ENCODE assay signal across 9 cellular contexts in genomic region chr5:134438268-134438622, GRCh38. TPM values are rescaled to one million over a fixed set of nuclear protein-coding genes. Genes with fewer than 3 reads are reported as not detected.
DNase-seq lines count a peak whose midpoint lies in the region; ATAC-seq and TF ChIP-seq lines count a peak whose summit lies in the region.
"Had no signal": no experiment of that assay in that cellular context is flagged by ENCODE, and none has a peak within 500 bp of the region (broad histone marks: within the 10 kb centered on the region; RNA-seq: fewer than 3 reads in every experiment).

No MANE protein-coding gene starts in this region.

- CTCF ChIA-PET in A673 (lab: Charles Lee), result no interaction called here

- H3K4me1 ChIP-seq in A673 (ENCODE audit: insufficient read depth, low read length, poor library complexity, severe bottlenecking), result no peaks in the 10 kb centered on the region

- BruUV-seq in A673 (replicated peaks; lab: Mats Ljungman, UMichigan), result no TSS peak

- H3K27me3 Mint-ChIP-seq in nephron (ENCODE audit: low read depth), result peaks cover 20% of the 10 kb centered on the region

- no peak for TF ChIP-seq CTCF in epithelial cell of esophagus (IDR thresholded peaks at IDR 0.05; ENCODE audit: insufficient read depth, low read depth, low read length, missing control alignments)
- no peak for TF ChIP-seq CTCF in nephron (IDR thresholded peaks at IDR 0.05; ENCODE audit: unreplicated experiment in 3 of 3)
- no peak for TF ChIP-seq CTCF in A673 (conservative IDR thresholded peaks at IDR 0.05; ENCODE audit: low read depth, low read length)

- no peaks in the 10 kb centered on the region for H3K27me3 ChIP-seq in A673 (replicated peaks; ENCODE audit: insufficient read depth, low read depth, low read length, poor library complexity)

- H3K27ac ChIP-seq in A673 (ENCODE audit: low read depth, low read length, poor library complexity, severe bottlenecking), result no peak overlapping the region

- peaks cover 32% of the 10 kb centered on the region for H3K4me1 Mint-ChIP-seq in nephron

- POLR2A ChIA-PET in A673 (lab: Charles Lee; ENCODE audit: low non-redundant PET), result no interaction called here

- H3K36me3 ChIP-seq in A673 (ENCODE audit: insufficient read depth, low read length, poor library complexity, severe bottlenecking), result no peaks in the 10 kb centered on the region

- H3K27ac Mint-ChIP-seq in nephron, result peak overlapping the region in 2 of 3 experiments; percentile 14 to 76

- intact Hi-C loops in A673 (cut with micrococcal nuclease; ENCODE audit: unreplicated experiment), result no loop called here

- ATAC-seq in stimulated activated naive CD8-positive, alpha-beta T cell treated with anti-CD3 and anti-CD28 coated beads, Interleukin-15, Interleukin-2, amounts not matched to agents 100 U/mL and 50 U/mL, for 24 hours, result no peak

- DNase-seq in Ammon's horn (ENCODE audit: low spot score) (peak; percentile 23), NCI-H510A (lab: John Stamatoyannopoulos, UW) (peak; percentile 56), epithelial cell of esophagus (ENCODE audit: low read depth) (peak; percentile 71), A673 (ENCODE audit: low spot score) (no peak), NCI-H2107 treated with DMSO at 0.1 percent for 48 hours (lab: John Stamatoyannopoulos, UW; ENCODE audit: unreplicated experiment) (no peak)
- no peak for DNase-seq in stimulated activated naive CD8-positive, alpha-beta T cell treated with anti-CD3 and anti-CD28 coated beads, Interleukin-15, Interleukin-2, amounts not matched to agents 100 U/mL and 50 U/mL, for 24 hours
- no peak for DNase-seq in activated CD4-positive, alpha-beta T cell treated with anti-CD3 and anti-CD28 coated beads, Interleukin-2, amount 50 U/mL, for 48 hours
- DNase-seq: NCI-H69 had no signal

- H3K36me3 Mint-ChIP-seq in nephron (ENCODE audit: low read depth), result no peaks in the 10 kb centered on the region

- H3K9me3 Mint-ChIP-seq in nephron, result no peaks in the 10 kb centered on the region

- H3K4me3 ChIP-seq in epithelial cell of esophagus (ENCODE audit: low read length) (no peak overlapping the region), A673 (ENCODE audit: low read depth, low read length, poor library complexity, severe bottlenecking) (no peak overlapping the region)

- no peaks in the 10 kb centered on the region for H3K9me3 ChIP-seq in A673 (ENCODE audit: low read depth, low read length, poor library complexity, severe bottlenecking)

- no peak overlapping the region for H3K4me3 Mint-ChIP-seq in nephron

RNA-seq across cellular contexts. Expression of gene CDKN2AIPNL, which starts 26.6 kb away (rescaled TPM):
- 59.2 and 60.5 TPM in 2 replicates for total RNA-seq in A673 (2021)

Comparison
In these comparisons a context has a peak if more than half of its experiments do, and no peak if none do; other contexts are left out.
1. DNase-seq: peak in Ammon's horn (single experiment), NCI-H510A (single experiment) and epithelial cell of esophagus (single experiment); none in A673 (single experiment), stimulated activated naive CD8-positive, alpha-beta T cell treated with anti-CD3 and anti-CD28 coated beads, Interleukin-15, Interleukin-2, amounts not matched to agents 100 U/mL and 50 U/mL, for 24 hours (single experiment), NCI-H2107 treated with DMSO at 0.1 percent for 48 hours (single experiment) and activated CD4-positive, alpha-beta T cell treated with anti-CD3 and anti-CD28 coated beads, Interleukin-2, amount 50 U/mL, for 48 hours (0 of 2).